Comparison of ENCODE assay signal across 1 cellular context in genomic region chr9:112366591-112366990, GRCh38.
A peak's percentile ranks its signal among the peaks of the same experiment; 100 is the strongest.
TF ChIP-seq lines count a peak whose summit lies in the region.

No MANE protein-coding gene starts in this region.

TF ChIP-seq in H1, 55 proteins besides CTCF, POLR2A, EP300 and RAD21:
- TF ChIP-seq SRF (IDR thresholded peaks at IDR 0.05; ENCODE audit: low read depth, low read length), result no peak
- TF ChIP-seq CEBPB (IDR thresholded peaks at IDR 0.05; ENCODE audit: low read depth, low read length), result 0 out of 2 replicates have a peak, but pooled peaks have one; percentile 23
- TF ChIP-seq MAX (IDR thresholded peaks at IDR 0.05), result 0 out of 2 replicates have a peak, but pooled peaks have one; percentile 5
